Comparison of ENCODE assay signal across 8 cellular contexts in genomic region chr3:9934235-9934621, GRCh38. TPM values are rescaled to one million over a fixed set of nuclear protein-coding genes. Genes with fewer than 3 reads are reported as not detected.
A peak's percentile ranks its signal among the peaks of the same experiment; 100 is the strongest.
DNase-seq lines count a peak whose midpoint lies in the region; ATAC-seq and TF ChIP-seq lines count a peak whose summit lies in the region.

No MANE protein-coding gene starts in this region.

- peak overlapping the region; percentile 47 for H3K4me3 ChIP-seq in cardiac muscle cell
- peak overlapping the region; percentile 46 to 79 for H3K4me3 ChIP-seq in gastroesophageal sphincter
- H3K4me3 ChIP-seq in skeletal muscle tissue (ENCODE audit: low read length in 3 of 3) = peak overlapping the region; percentile 84 to 91 (median 88)

- no peaks in the 10 kb centered on the region for H3K9me3 ChIP-seq in cardiac muscle cell (ENCODE audit: low read depth)
- H3K9me3 ChIP-seq in gastroesophageal sphincter = no peaks in the 10 kb centered on the region
- H3K9me3 ChIP-seq in skeletal muscle tissue (ENCODE audit: control insufficient read depth in 3 of 3, low read length in 3 of 3) = no peaks in the 10 kb centered on the region

- no peaks in the 10 kb centered on the region for H3K27me3 ChIP-seq in cardiac muscle cell
- H3K27me3 ChIP-seq in gastroesophageal sphincter = no peaks in the 10 kb centered on the region
- H3K27me3 ChIP-seq in skeletal muscle tissue (ENCODE audit: control insufficient read depth in 3 of 3, insufficient read depth in 3 of 3, low read length in 3 of 3) = no peaks in the 10 kb centered on the region

- no peak for TF ChIP-seq EP300 in gastroesophageal sphincter (IDR thresholded peaks at IDR 0.05)

- H3K36me3 Mint-ChIP-seq in WTC11 = peaks cover 28% of the 10 kb centered on the region

- POLR2A ChIA-PET in WTC11 (lab: Charles Lee) = interaction anchor here (0.6 to 2.7 kb wide), 4 partner anchors 8 to 210 kb away, joined by 4 to 35 read pairs (median 11); no protein-coding TSS in a partner anchor

- H3K4me3 Mint-ChIP-seq in WTC11 = peak overlapping the region; percentile 93

- peak overlapping the region; percentile 93 to 97 (median 95) for H3K9ac ChIP-seq in skeletal muscle tissue (ENCODE audit: low read depth in 1 of 3, low read length in 3 of 3)

- intact Hi-C loops in Right ventricle myocardium superior (cut with DNase I) = no loop called here

- no peak for ATAC-seq in Right ventricle myocardium superior (ENCODE audit: poor library complexity)
- ATAC-seq in WTC11 = peak; percentile 6
- ATAC-seq in gastroesophageal sphincter = no peak
- no peak for ATAC-seq in GM21367 (IDR thresholded peaks at IDR 0.05; ENCODE audit: unreplicated experiment)

- peak overlapping the region; percentile 98 for H3K27ac Mint-ChIP-seq in WTC11

- peaks cover 14% of the 10 kb centered on the region for H3K4me1 Mint-ChIP-seq in WTC11

- H3K4me1 ChIP-seq in cardiac muscle cell (ENCODE audit: low read depth) = no peaks in the 10 kb centered on the region
- H3K4me1 ChIP-seq in gastroesophageal sphincter = peaks cover 0 to 39% (median 24%) of the 10 kb centered on the region in 3 donors
- H3K4me1 ChIP-seq in skeletal muscle tissue (ENCODE audit: control insufficient read depth in 3 of 3, insufficient read depth in 3 of 3, low read length in 3 of 3) = peaks cover 18 to 32% (median 25%) of the 10 kb centered on the region in 3 donors

- TF ChIP-seq POLR2A in gastroesophageal sphincter (IDR thresholded peaks at IDR 0.05) = no peak

- 0 to 6% methylated on average over 8 of the region's 11 CpGs for WGBS in gastroesophageal sphincter (ENCODE audit: low coverage in 1 of 2), 2 donors

- H3K36me3 ChIP-seq in cardiac muscle cell (peaks cover 6% of the 10 kb centered on the region), gastroesophageal sphincter (peaks cover 0 to 49% of the 10 kb centered on the region in 2 donors), skeletal muscle tissue (ENCODE audit: control insufficient read depth in 3 of 3, insufficient read depth in 3 of 3, low read length in 3 of 3) (peaks cover 15 to 33% (median 27%) of the 10 kb centered on the region in 3 donors)

- H3K27me3 Mint-ChIP-seq in WTC11 (ENCODE audit: low read depth) = peaks cover 10% of the 10 kb centered on the region

- CTCF ChIA-PET in WTC11 (lab: Charles Lee) = interaction anchor here (0.9 to 5.5 kb wide), 7 partner anchors 9 to 142 kb away, joined by 3 to 143 read pairs (median 14); partner anchors contain the start of genes ARPC4, PRRT3 and TADA3

- H3K9me3 Mint-ChIP-seq in WTC11 = peaks cover 8% of the 10 kb centered on the region; the same call in 1 of the 2 replicates

- peak; percentile 12 for TF ChIP-seq CTCF in cardiac muscle cell (IDR thresholded peaks at IDR 0.05; ENCODE audit: low read depth, low read length)
- no peak for TF ChIP-seq CTCF in WTC11 (IDR thresholded peaks at IDR 0.05)
- peak in 3 of 4 experiments; percentile 18 to 43 (median 20) for TF ChIP-seq CTCF in gastroesophageal sphincter (IDR thresholded peaks at IDR 0.05)

- DNase-seq in cardiac muscle cell (ENCODE audit: low read depth in 1 of 2, low spot score in 1 of 2) (no peak), Right ventricle myocardium superior (no peak), WTC11 (ENCODE audit: low spot score) (no peak), globus pallidus (ENCODE audit: low spot score) (no peak), NCI-H1694 treated with DMSO at 0.1 percent for 48 hours (lab: John Stamatoyannopoulos, UW) (no peak)

- peak overlapping the region; percentile 95 for H3K27ac ChIP-seq in cardiac muscle cell
- peak overlapping the region; percentile 71 to 97 (median 94) for H3K27ac ChIP-seq in gastroesophageal sphincter
- H3K27ac ChIP-seq in skeletal muscle tissue (ENCODE audit: low read depth, low read length) = peak overlapping the region; percentile 96

TF ChIP-seq in WTC11, 78 proteins besides CTCF, POLR2A, EP300 and RAD21 (continues in another document):
- TF ChIP-seq, protein P1, sequence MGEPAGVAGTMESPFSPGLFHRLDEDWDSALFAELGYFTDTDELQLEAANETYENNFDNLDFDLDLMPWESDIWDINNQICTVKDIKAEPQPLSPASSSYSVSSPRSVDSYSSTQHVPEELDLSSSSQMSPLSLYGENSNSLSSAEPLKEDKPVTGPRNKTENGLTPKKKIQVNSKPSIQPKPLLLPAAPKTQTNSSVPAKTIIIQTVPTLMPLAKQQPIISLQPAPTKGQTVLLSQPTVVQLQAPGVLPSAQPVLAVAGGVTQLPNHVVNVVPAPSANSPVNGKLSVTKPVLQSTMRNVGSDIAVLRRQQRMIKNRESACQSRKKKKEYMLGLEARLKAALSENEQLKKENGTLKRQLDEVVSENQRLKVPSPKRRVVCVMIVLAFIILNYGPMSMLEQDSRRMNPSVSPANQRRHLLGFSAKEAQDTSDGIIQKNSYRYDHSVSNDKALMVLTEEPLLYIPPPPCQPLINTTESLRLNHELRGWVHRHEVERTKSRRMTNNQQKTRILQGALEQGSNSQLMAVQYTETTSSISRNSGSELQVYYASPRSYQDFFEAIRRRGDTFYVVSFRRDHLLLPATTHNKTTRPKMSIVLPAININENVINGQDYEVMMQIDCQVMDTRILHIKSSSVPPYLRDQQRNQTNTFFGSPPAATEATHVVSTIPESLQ (CRISPR knock-in tag; IDR thresholded peaks at IDR 0.05) = no peak
- TF ChIP-seq, protein P2, sequence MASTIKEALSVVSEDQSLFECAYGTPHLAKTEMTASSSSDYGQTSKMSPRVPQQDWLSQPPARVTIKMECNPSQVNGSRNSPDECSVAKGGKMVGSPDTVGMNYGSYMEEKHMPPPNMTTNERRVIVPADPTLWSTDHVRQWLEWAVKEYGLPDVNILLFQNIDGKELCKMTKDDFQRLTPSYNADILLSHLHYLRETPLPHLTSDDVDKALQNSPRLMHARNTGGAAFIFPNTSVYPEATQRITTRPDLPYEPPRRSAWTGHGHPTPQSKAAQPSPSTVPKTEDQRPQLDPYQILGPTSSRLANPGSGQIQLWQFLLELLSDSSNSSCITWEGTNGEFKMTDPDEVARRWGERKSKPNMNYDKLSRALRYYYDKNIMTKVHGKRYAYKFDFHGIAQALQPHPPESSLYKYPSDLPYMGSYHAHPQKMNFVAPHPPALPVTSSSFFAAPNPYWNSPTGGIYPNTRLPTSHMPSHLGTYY (CRISPR knock-in tag; IDR thresholded peaks at IDR 0.05) = no peak
- TF ChIP-seq ZNF138 (CRISPR knock-in tag; conservative IDR thresholded peaks at IDR 0.05) (no peak), TCF7 (CRISPR knock-in tag; IDR thresholded peaks at IDR 0.05; ENCODE audit: low read depth) (no peak), ATF3 (CRISPR knock-in tag; conservative IDR thresholded peaks at IDR 0.05) (no peak), NR1H2 (CRISPR knock-in tag; IDR thresholded peaks at IDR 0.05) (no peak)

RNA-seq across cellular contexts. Expression of gene CRELD1, which starts 0.6 kb away (rescaled TPM):
- 151 and 178 TPM in 2 replicates for total RNA-seq in cardiac muscle cell
- polyA plus RNA-seq in cardiac muscle cell = 179 and 225 TPM in 2 replicates
- total RNA-seq in Right ventricle myocardium superior = 63.9 TPM
- 18.8 to 36.2 TPM (median 35.9 TPM) in 3 replicates for total RNA-seq in WTC11 (2021)
- 10 to 100 TPM; 54.3 to 80.0 (median 64.6) TPM for total RNA-seq in gastroesophageal sphincter
- 12.0 TPM for total RNA-seq in skeletal muscle tissue

RNA-seq across cellular contexts. Expression of gene IL17RC, which starts 17.3 kb away (rescaled TPM):
- 33.7 and 49.2 TPM in 2 replicates for total RNA-seq in cardiac muscle cell
- polyA plus RNA-seq in cardiac muscle cell = 59.8 and 61.2 TPM in 2 replicates
- total RNA-seq in Right ventricle myocardium superior = 33.2 TPM
- total RNA-seq in WTC11 (2021) = 10.1 to 11.8 TPM (median 10.2 TPM) in 3 replicates
- total RNA-seq in gastroesophageal sphincter = 10 to 100 TPM; 31.0 to 64.0 (median 52.8) TPM
- 12.5 TPM for total RNA-seq in skeletal muscle tissue

RNA-seq across cellular contexts. Expression of gene PRRT3, which starts 18.0 kb away (rescaled TPM):
- total RNA-seq in cardiac muscle cell (9.8 and 11.0 TPM in 2 replicates), Right ventricle myocardium superior (0.46 TPM), WTC11 (2021) (9.2 to 11.5 TPM (median 11.4 TPM) in 3 replicates), gastroesophageal sphincter (1 to 10 TPM; 1.3 to 3.6 (median 2.7) TPM), skeletal muscle tissue (0.52 TPM)
- polyA plus RNA-seq in cardiac muscle cell = 13.6 TPM in 2 replicates

RNA-seq across cellular contexts. Expression of gene IL17RE, which starts 31.6 kb away (rescaled TPM):
- total RNA-seq in cardiac muscle cell (1.3 and 3.7 TPM in 2 replicates), Right ventricle myocardium superior (0.46 TPM), WTC11 (2021) (3.0 to 4.2 TPM (median 4.0 TPM) in 3 replicates), gastroesophageal sphincter (under 1 TPM; 0.47 to 0.85 (median 0.79) TPM), skeletal muscle tissue (not detected)
- polyA plus RNA-seq in cardiac muscle cell = 0.89 and 1.2 TPM in 2 replicates

RNA-seq across cellular contexts. Expression of gene JAGN1, which starts 43.8 kb away (rescaled TPM):
- total RNA-seq in cardiac muscle cell (42.0 and 58.0 TPM in 2 replicates), Right ventricle myocardium superior (18.8 TPM), WTC11 (2021) (25.6 to 30.1 TPM (median 28.7 TPM) in 3 replicates), gastroesophageal sphincter (10 to 100 TPM; 23.4 to 39.3 (median 31.7) TPM), skeletal muscle tissue (35.0 TPM)
- polyA plus RNA-seq in cardiac muscle cell = 50.6 TPM in 2 replicates
